Comparison of ENCODE assay signal across 17 cellular contexts in genomic region chr11:9803685-9804413, GRCh38.
DNase-seq lines count a peak whose midpoint lies in the region; ATAC-seq and TF ChIP-seq lines count a peak whose summit lies in the region.
"Had no signal": no experiment of that assay in that cellular context is flagged by ENCODE, and none has a peak within 500 bp of the region (broad histone marks: within the 10 kb centered on the region; RNA-seq: fewer than 3 reads in every experiment).

No MANE protein-coding gene starts in this region.

- peaks cover 12% of the 10 kb centered on the region for H3K4me1 Mint-ChIP-seq in MCF 10A (ENCODE audit: insufficient read depth, unreplicated experiment)
- no peaks in the 10 kb centered on the region for H3K4me1 Mint-ChIP-seq in activated CD4-positive, alpha-beta memory T cell treated with anti-CD3 and anti-CD28 coated beads, Interleukin-2, amount 10 ng/mL, durations not matched to agents 7 days and 5 days

- no peaks in the 10 kb centered on the region for H3K9me2 ChIP-seq in HCT116 (ENCODE audit: insufficient read depth)

- no peak overlapping the region for H3K4me3 ChIP-seq in HCT116 (replicated peaks in 1 of 2; ENCODE audit: low read depth in 1 of 2, low read length in 2 of 2)
- H3K4me3 ChIP-seq in heart right ventricle = no peak overlapping the region
- H3K4me3 ChIP-seq in gastrocnemius medialis = no peak overlapping the region
- H3K4me3 ChIP-seq: ovary, SJSA1 had no signal

- no peak overlapping the region for H3K9ac ChIP-seq in HCT116 (ENCODE audit: low read length)

- H3K27me3 ChIP-seq in HCT116 (ENCODE audit: insufficient read depth, low read length) (no peaks in the 10 kb centered on the region), heart right ventricle (no peaks in the 10 kb centered on the region), gastrocnemius medialis (no peaks in the 10 kb centered on the region)
- H3K27me3 ChIP-seq: ovary, SJSA1 had no signal

- H3K27ac Mint-ChIP-seq in MCF 10A (ENCODE audit: low read depth, unreplicated experiment) = peak overlapping the region; percentile 62
- H3K27ac Mint-ChIP-seq in activated CD4-positive, alpha-beta memory T cell treated with anti-CD3 and anti-CD28 coated beads, Interleukin-2, amount 10 ng/mL, durations not matched to agents 7 days and 5 days = no peak overlapping the region

- no peaks in the 10 kb centered on the region for H3K79me2 ChIP-seq in HCT116 (ENCODE audit: insufficient read depth, low read length)

- no peaks in the 10 kb centered on the region for H3K9me3 Mint-ChIP-seq in MCF 10A (ENCODE audit: unreplicated experiment)
- H3K9me3 Mint-ChIP-seq in activated CD4-positive, alpha-beta memory T cell treated with anti-CD3 and anti-CD28 coated beads, Interleukin-2, amount 10 ng/mL, durations not matched to agents 7 days and 5 days = no peaks in the 10 kb centered on the region
- H3K9me3 Mint-ChIP-seq: stimulated activated naive B cell treated with anti-CD40 and anti-IgM and Interleukin-4, amounts not matched to agents 10 μg/mL and 1 μg/mL and 100 μg/mL, for 72 hours had no signal

- no peak overlapping the region for H3K27ac ChIP-seq in HCT116 (ENCODE audit: low read depth, low read length)
- H3K27ac ChIP-seq in heart right ventricle = peak overlapping the region in 8 of 10 donors; percentile 5 to 84 (median 70)
- peak overlapping the region; percentile 72 to 80 (median 76) for H3K27ac ChIP-seq in gastrocnemius medialis
- no peak overlapping the region for H3K27ac ChIP-seq in RWPE1
- H3K27ac ChIP-seq: C4-2B, ovary, SJSA1 had no signal

- H3K4me2 ChIP-seq in HCT116 (ENCODE audit: low read length) = no peak overlapping the region

- no peak for TF ChIP-seq POLR2A in HCT116 (IDR thresholded peaks at IDR 0.05; ENCODE audit: borderline replicate concordance, extremely low read depth, insufficient read depth, insufficient read length)
- no peak for TF ChIP-seq POLR2A in gastrocnemius medialis (IDR thresholded peaks at IDR 0.05)

- CTCF ChIA-PET in HCT116 (lab: Charles Lee) = interaction anchor here (1.0 kb wide), 1 partner anchor 45 kb away, joined by 3 read pairs; no protein-coding TSS in a partner anchor
- CTCF ChIA-PET in MCF 10A (lab: Yijun Ruan, JAX) = interaction anchor here (0.7 to 1.6 kb wide), 2 partner anchors 44 to 1005 kb away, joined by 3 to 11 read pairs; partner anchors contain the start of gene EIF4G2
- CTCF ChIA-PET in activated CD4-positive, alpha-beta memory T cell treated with anti-CD3 and anti-CD28 coated beads, Interleukin-2, amount 10 ng/mL, durations not matched to agents 7 days and 5 days (lab: Charles Lee) = no interaction called here
- CTCF ChIA-PET in RWPE1 (lab: Yijun Ruan, JAX) = interaction anchor here (0.6 to 1.2 kb wide), 3 partner anchors 11 to 190 kb away, joined by 3 read pairs; no protein-coding TSS in a partner anchor

- H3K9me3 ChIP-seq in HCT116 (ENCODE audit: control insufficient read depth in 1 of 2, insufficient read depth in 1 of 2, low read depth in 1 of 2, low read length in 2 of 2) = no peaks in the 10 kb centered on the region
- H3K9me3 ChIP-seq in heart right ventricle = no peaks in the 10 kb centered on the region
- H3K9me3 ChIP-seq in gastrocnemius medialis = no peaks in the 10 kb centered on the region
- H3K9me3 ChIP-seq: ovary, SJSA1 had no signal

- H3K27me3 Mint-ChIP-seq in MCF 10A (ENCODE audit: insufficient read depth, unreplicated experiment) = no peaks in the 10 kb centered on the region
- no peaks in the 10 kb centered on the region for H3K27me3 Mint-ChIP-seq in activated CD4-positive, alpha-beta memory T cell treated with anti-CD3 and anti-CD28 coated beads, Interleukin-2, amount 10 ng/mL, durations not matched to agents 7 days and 5 days
- H3K27me3 Mint-ChIP-seq: stimulated activated naive B cell treated with anti-CD40 and anti-IgM and Interleukin-4, amounts not matched to agents 10 μg/mL and 1 μg/mL and 100 μg/mL, for 72 hours had no signal

- intact Hi-C loops in HCT116 (cut with micrococcal nuclease) = no loop called here
- intact Hi-C loops in MCF 10A (cut with micrococcal nuclease) = no loop called here
- intact Hi-C loops in heart right ventricle (cut with DNase I) = no loop called here
- intact Hi-C loops in gastrocnemius medialis (cut with DNase I; ENCODE audit: low total_unique reads) = loop anchor here (5.0 kb wide), 1 partner anchor 503 kb away; the partner anchor contains the start of gene ADM

- no peak overlapping the region for H3K4me3 Mint-ChIP-seq in MCF 10A (ENCODE audit: unreplicated experiment)
- H3K4me3 Mint-ChIP-seq in activated CD4-positive, alpha-beta memory T cell treated with anti-CD3 and anti-CD28 coated beads, Interleukin-2, amount 10 ng/mL, durations not matched to agents 7 days and 5 days = no peak overlapping the region
- H3K4me3 Mint-ChIP-seq: stimulated activated naive B cell treated with anti-CD40 and anti-IgM and Interleukin-4, amounts not matched to agents 10 μg/mL and 1 μg/mL and 100 μg/mL, for 72 hours had no signal

- H3K4me1 ChIP-seq in HCT116 (ENCODE audit: control insufficient read depth in 1 of 2, insufficient read depth in 2 of 2, low read length in 2 of 2) (peaks cover 17 to 18% of the 10 kb centered on the region in 2 experiments), heart right ventricle (peaks cover 7 to 39% (median 34%) of the 10 kb centered on the region in 9 donors), gastrocnemius medialis (peaks cover 31 to 38% of the 10 kb centered on the region in 2 donors)

- H3K36me3 Mint-ChIP-seq in MCF 10A (ENCODE audit: insufficient read depth, unreplicated experiment) = peaks cover 32% of the 10 kb centered on the region
- no peaks in the 10 kb centered on the region for H3K36me3 Mint-ChIP-seq in activated CD4-positive, alpha-beta memory T cell treated with anti-CD3 and anti-CD28 coated beads, Interleukin-2, amount 10 ng/mL, durations not matched to agents 7 days and 5 days (ENCODE audit: low read depth)

- no peak for ATAC-seq in HCT116
- ATAC-seq in heart right ventricle = no peak
- ATAC-seq in gastrocnemius medialis = no peak
- ATAC-seq in esophagus mucosa = no peak
- ATAC-seq: stimulated activated naive B cell treated with anti-CD40 and anti-IgM and Interleukin-4, amounts not matched to agents 10 μg/mL and 1 μg/mL and 100 μg/mL, for 72 hours had no signal

- H3K36me3 ChIP-seq in HCT116 (ENCODE audit: control insufficient read depth in 1 of 2, insufficient read depth in 2 of 2, low read length in 2 of 2) (peaks cover 0 to 9% of the 10 kb centered on the region in 2 experiments; a peak in 1 of 4 replicates), heart right ventricle (peaks cover 0 to 43% (median 22%) of the 10 kb centered on the region in 9 donors), gastrocnemius medialis (peaks cover 0 to 20% of the 10 kb centered on the region in 2 donors)
- H3K36me3 ChIP-seq: ovary had no signal

- POLR2A ChIA-PET in HCT116 (lab: Charles Lee) (no interaction called here), MCF 10A (lab: Yijun Ruan, JAX) (interaction anchor here (0.6 to 8.5 kb wide), 10 partner anchors 13 to 1006 kb away, joined by 3 to 69 read pairs (median 11); partner anchors contain the start of genes ADM and ZNF143), RWPE1 (lab: Yijun Ruan, JAX; ENCODE audit: low non-redundant PET) (no interaction called here)
- POLR2A ChIA-PET in activated CD4-positive, alpha-beta memory T cell treated with anti-CD3 and anti-CD28 coated beads, Interleukin-2, amount 10 ng/mL, durations not matched to agents 7 days and 5 days (lab: Charles Lee) = no interaction called here

- 52 to 55% methylated on average over 5 of the region's 5 CpGs for WGBS in heart right ventricle, 2 donors

- no peaks in the 10 kb centered on the region for H4K20me1 ChIP-seq in HCT116 (ENCODE audit: insufficient read depth)

- TF ChIP-seq CTCF in HCT116 (IDR thresholded peaks at IDR 0.05 in 2 of 3, conservative IDR thresholded peaks at IDR 0.05 in 1 of 3; ENCODE audit: borderline replicate concordance in 1 of 3, insufficient read depth in 1 of 3, low read depth in 2 of 3, low read length in 2 of 3) = no peak
- TF ChIP-seq CTCF in MCF 10A (IDR thresholded peaks at IDR 0.05; ENCODE audit: unreplicated experiment) = no peak
- TF ChIP-seq CTCF in heart right ventricle (IDR thresholded peaks at IDR 0.05) = no peak
- no peak for TF ChIP-seq CTCF in gastrocnemius medialis (IDR thresholded peaks at IDR 0.05 in 4 of 5, conservative IDR thresholded peaks at IDR 0.05 in 1 of 5)
- no peak for TF ChIP-seq CTCF in RWPE1 (conservative IDR thresholded peaks at IDR 0.05; ENCODE audit: low read depth)

- H2AFZ ChIP-seq in HCT116 (ENCODE audit: low read depth, low read length, poor library complexity, severe bottlenecking) = no peak overlapping the region

- in situ Hi-C loops in gastrocnemius medialis (cut with MboI; ENCODE audit: low sequenced_read_pairs in 4 of 4) = no loop called here

- DNase-seq in HCT116 (ENCODE audit: low read depth, low spot score) (no peak), MCF 10A (ENCODE audit: unreplicated experiment) (no peak), heart right ventricle (no peak), gastrocnemius medialis (no peak), glomerular visceral epithelial cell (ENCODE audit: extremely low spot score) (no peak), RWPE1 (ENCODE audit: low spot score) (no peak)
- no peak for DNase-seq in activated CD4-positive, alpha-beta memory T cell treated with anti-CD3 and anti-CD28 coated beads, Interleukin-2, amount 10 ng/mL, durations not matched to agents 7 days and 5 days
- DNase-seq: activated CD4-positive, CD25-positive, alpha-beta regulatory T cell; activated T-cell treated with anti-CD3 and anti-CD28 coated beads, Interleukin-2, amount 50 U/mL, for 48 hours; GF-D8; NCI-H345; ovary; stimulated activated CD4-positive, alpha-beta T cell treated with anti-CD3 and anti-CD28 coated beads, Interleukin-2, amount 100 ng/mL, for 24 hours; stimulated activated naive B cell treated with anti-CD40 and anti-IgM and Interleukin-4, amounts not matched to agents 10 μg/mL and 1 μg/mL and 100 μg/mL, for 72 hours had no signal

- RAD21 ChIA-PET in HCT116 (lab: Charles Lee; ENCODE audit: low non-redundant PET in 1 of 2, low total read pairs in 2 of 2, uncharacterized antibody in 2 of 2, unreplicated experiment in 2 of 2) = no interaction called here

- TF ChIP-seq RAD21 in HCT116 (IDR thresholded peaks at IDR 0.05; ENCODE audit: low read depth) = no peak

- BruUV-seq in HCT116 (replicated peaks; lab: Mats Ljungman, UMichigan) (no TSS peak), MCF 10A (replicated peaks; lab: Mats Ljungman, UMichigan) (no TSS peak)

TF ChIP-seq in HCT116, 20 proteins besides CTCF, POLR2A, EP300 and RAD21:
- TF ChIP-seq ELF1 (IDR thresholded peaks at IDR 0.05; ENCODE audit: borderline replicate concordance, low read depth) = 0 out of 2 replicates have a peak, but pooled peaks have one; percentile 4
- TF ChIP-seq ZNF274 (IDR thresholded peaks at IDR 0.05; ENCODE audit: low read depth, low read length) = no peak
- TF ChIP-seq CBX3 (IDR thresholded peaks at IDR 0.05; ENCODE audit: low read depth) = no peak

Comparison
In these comparisons a context has a peak if more than half of its experiments do, and no peak if none do; other contexts are left out.
1. H3K27ac ChIP-seq: peak in heart right ventricle (8 of 10) and gastrocnemius medialis (4 of 4); none in HCT116 (single experiment) and RWPE1 (single experiment).